ENCODE assay signal across 8 cellular contexts in the genomic region with DNA sequence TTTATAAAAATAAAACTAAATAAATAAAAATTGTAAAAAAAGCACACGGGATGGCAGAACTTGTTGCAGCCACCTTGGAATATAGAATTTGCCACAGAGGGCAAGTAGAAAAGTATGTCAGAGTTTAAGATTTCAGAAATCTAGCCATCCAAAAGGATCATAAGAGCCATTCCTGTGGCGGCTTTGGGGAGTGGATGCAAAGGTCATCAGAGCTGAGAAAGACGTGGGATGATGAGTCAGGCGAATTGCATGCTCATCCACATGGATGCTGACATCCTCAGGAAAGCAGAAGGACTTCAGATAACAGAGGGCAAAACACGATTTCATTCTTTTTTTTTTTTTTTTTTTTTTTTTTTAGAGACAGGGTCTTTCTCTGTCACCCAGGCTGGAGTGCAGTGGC. TPM values are rescaled to one million over a fixed set of nuclear protein-coding genes. Genes with fewer than 3 reads are reported as not detected.
DNase-seq lines count a peak whose midpoint lies in the region; TF ChIP-seq lines count a peak whose summit lies in the region.
"Not testable (repeated sequence)": the region's sequence is repeated elsewhere in the genome, so short reads cannot be mapped to it uniquely, and the experiment has no call there.

No MANE protein-coding gene starts in this region.

- H3K79me2 ChIP-seq in trophoblast cell (ENCODE audit: control insufficient read depth, insufficient read depth, low read length, poor library complexity), result not testable (repeated sequence)

- not testable (repeated sequence) for H3K4me1 ChIP-seq in trophoblast cell (ENCODE audit: control insufficient read depth in 1 of 2, insufficient read depth in 2 of 2, low read length in 2 of 2)

- H3K18ac ChIP-seq in trophoblast cell (ENCODE audit: low read length), result not testable (repeated sequence)

- H3K27me3 ChIP-seq in AG04450 (ENCODE audit: control insufficient read depth, insufficient read depth, low read length); trophoblast cell (ENCODE audit: insufficient read depth, low read length): not testable (repeated sequence)

- POLR2A ChIA-PET in AG04450 (lab: Yijun Ruan, JAX), result interaction anchor here (0.7 kb wide), 3 partner anchors 12 to 871 kb away, joined by 3 to 7 read pairs (median 5); a partner anchor contains a TSS

- CTCF ChIA-PET in AG04450 (lab: Charles Lee), result not testable (repeated sequence)

- not testable (repeated sequence) for H3K9me3 ChIP-seq in AG04450 (ENCODE audit: control insufficient read depth, insufficient read depth, low read length); trophoblast cell (ENCODE audit: insufficient read depth, low read depth, low read length)

- not testable (repeated sequence) for H2AFZ ChIP-seq in trophoblast cell (ENCODE audit: insufficient read depth, low read length, poor library complexity)

- not testable (repeated sequence) for H3K4me3 ChIP-seq in AG04450 (ENCODE audit: low read depth, low read length); trophoblast cell (ENCODE audit: low read depth, low read length)

- not testable (repeated sequence) for H4K91ac ChIP-seq in trophoblast cell (ENCODE audit: low read depth, low read length)

- not testable (repeated sequence) for H2BK120ac ChIP-seq in trophoblast cell (ENCODE audit: insufficient read depth, low read length, poor library complexity)

- not testable (repeated sequence) for TF ChIP-seq CTCF in AG04450 (IDR thresholded peaks at IDR 0.05; ENCODE audit: low read depth, low read length)

- H3K14ac ChIP-seq in trophoblast cell (ENCODE audit: low read length), result not testable (repeated sequence)

- not testable (repeated sequence) for H3K9ac ChIP-seq in trophoblast cell (ENCODE audit: low read length)

- not testable (repeated sequence) for H3K79me1 ChIP-seq in trophoblast cell (ENCODE audit: low read length)

- no CpG with 5 or more reads among the region's 5 CpGs for whole genome bisulfite sequencing in trophoblast cell (ENCODE audit: extremely low coverage, insufficient coverage, insufficient read length)

- H4K8ac ChIP-seq in trophoblast cell (ENCODE audit: low read depth, low read length), result not testable (repeated sequence)

- H2BK12ac ChIP-seq in trophoblast cell (ENCODE audit: low read length), result not testable (repeated sequence)

- not testable (repeated sequence) for H3K4ac ChIP-seq in trophoblast cell (ENCODE audit: low read depth, low read length)

- not testable (repeated sequence) for H3K36me3 ChIP-seq in trophoblast cell (ENCODE audit: control insufficient read depth in 1 of 2, insufficient read depth in 2 of 2, low read length in 2 of 2)

- H3K23ac ChIP-seq in trophoblast cell (ENCODE audit: low read length), result not testable (repeated sequence)

- not testable (repeated sequence) for H2AK5ac ChIP-seq in trophoblast cell (ENCODE audit: low read length)

- not testable (repeated sequence) for H4K12ac ChIP-seq in trophoblast cell (ENCODE audit: low read depth, low read length)

- H3K27ac ChIP-seq in AG04450 (ENCODE audit: low read depth, low read length), result peak overlapping the region; percentile 68
- H3K27ac ChIP-seq in trophoblast cell (ENCODE audit: low read depth, low read length), result not testable (repeated sequence)

- not testable (repeated sequence) for H2BK5ac ChIP-seq in trophoblast cell (ENCODE audit: low read depth, low read length, poor library complexity)

- H3K4me2 ChIP-seq in trophoblast cell (ENCODE audit: low read length), result not testable (repeated sequence)

- DNase-seq in AG04450 (ENCODE audit: low read depth, low spot score) (peak; percentile 27), EH (ENCODE audit: low read depth) (peak; percentile 84), HS-27A (ENCODE audit: low read depth) (peak; percentile 29), RPMI7951 (ENCODE audit: low read depth) (peak; percentile 70), amniotic epithelial cell (ENCODE audit: low read depth) (peak; percentile 82), epidermal melanocyte (ENCODE audit: insufficient read length, low spot score) (peak; percentile 11), hepatic stellate cell (ENCODE audit: low spot score) (peak; percentile 29), trophoblast cell (peak; percentile 22 to 55)

RNA-seq across cellular contexts. Expression of a gene that starts 3.6 kb away (rescaled TPM):
- polyA plus RNA-seq in AG04450 (2011; rRNA removed), result 18.6 and 21.3 TPM in 2 replicates
- 19.3 and 20.7 TPM in 2 replicates for polyA minus RNA-seq in AG04450 (2011; rRNA and poly(A)+ RNA removed)
- 12.4 and 15.0 TPM in 2 replicates for total RNA-seq in RPMI7951 (2014; rRNA removed; shearing (Covaris generic))
- 38.4 and 39.1 TPM in 2 replicates for polyA plus RNA-seq in trophoblast cell (2013)

Comparison
In these comparisons a context has a peak if more than half of its experiments do, and no peak if none do; other contexts are left out.
1. DNase-seq: peak in every context shown above with its lines; median percentile 84 in EH; 82 in amniotic epithelial cell; 70 in RPMI7951; 38 in trophoblast cell; 29 in HS-27A; 29 in hepatic stellate cell; 27 in AG04450; 11 in epidermal melanocyte.